Comparison of ENCODE assay signal across 8 cellular contexts in the genomic region with DNA sequence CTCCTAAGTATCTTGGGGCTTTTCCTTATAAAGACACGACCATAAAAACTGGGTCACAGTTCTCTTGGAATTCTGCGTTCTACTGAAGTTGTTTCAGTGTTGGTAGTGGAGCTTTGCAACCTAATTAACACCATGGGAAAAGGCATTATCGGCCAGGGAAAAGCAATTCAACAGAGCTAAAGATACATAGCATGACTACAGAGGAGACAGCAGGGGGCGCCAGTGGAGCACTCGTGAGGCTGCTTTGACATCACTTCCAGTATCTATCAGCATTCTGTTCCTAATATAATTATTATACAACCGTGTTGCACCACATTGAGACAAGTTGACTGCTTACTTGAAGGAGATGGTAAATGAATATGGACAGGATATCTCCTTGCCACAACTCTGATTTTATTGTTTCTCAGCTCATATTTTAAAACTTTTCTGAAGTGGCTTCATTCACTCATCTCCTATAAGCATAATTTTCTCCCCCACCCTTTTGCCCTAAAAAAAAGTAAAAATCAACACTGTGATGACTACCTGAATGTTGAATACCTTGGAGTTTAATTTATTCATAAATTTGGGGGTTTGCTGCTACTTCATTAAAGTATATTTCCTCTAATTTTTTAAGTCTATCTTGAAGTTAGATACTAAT. TPM values are rescaled to one million over a fixed set of nuclear protein-coding genes. Genes with fewer than 3 reads are reported as not detected.
DNase-seq lines count a peak whose midpoint lies in the region; ATAC-seq and TF ChIP-seq lines count a peak whose summit lies in the region.

No MANE protein-coding gene starts in this region.

- peak; percentile 20 for DNase-seq in 8988T
- no peak for DNase-seq in GM10266 (ENCODE audit: extremely low spot score)
- peak; percentile 27 for DNase-seq in LoVo (ENCODE audit: low spot score)
- peak; percentile 83 for DNase-seq in SKM-1 treated with dmso at 0.1 percent for 144 hours (lab: John Stamatoyannopoulos, UW; ENCODE audit: unreplicated experiment)
- peak; percentile 31 for DNase-seq in fibroblast of the aortic adventitia (ENCODE audit: low read depth)
- peak; percentile 5 for DNase-seq in stimulated activated CD4-positive, alpha-beta T cell treated with anti-CD3 and anti-CD28 coated beads, Interleukin-4, amount 100 ng/mL, for 1 hour
- DNase-seq in GM03348 (ENCODE audit: low spot score), result no peak

- TF ChIP-seq CTCF in GM10266 (IDR thresholded peaks at IDR 0.05; ENCODE audit: control insufficient read depth, insufficient read depth, low read depth, missing control alignments), result peak; percentile 34
- TF ChIP-seq CTCF in fibroblast of the aortic adventitia (IDR thresholded peaks at IDR 0.05; ENCODE audit: insufficient read depth, low read length), result peak; percentile 39

- ATAC-seq in GM21360 (IDR thresholded peaks at IDR 0.05; ENCODE audit: unreplicated experiment), result no peak

- H3K4me3 ChIP-seq in fibroblast of the aortic adventitia (ENCODE audit: low read depth, low read length), result no peak overlapping the region

RNA-seq across cellular contexts. Expression of a gene that starts 39.4 kb away (rescaled TPM):
- not detected in 2 replicates for total RNA-seq in fibroblast of the aortic adventitia (ENCODE audit: low replicate concordance)

Comparison
In these comparisons a context has a peak if more than half of its experiments do, and no peak if none do; other contexts are left out.
1. DNase-seq: peak in 8988T (single experiment), LoVo (single experiment), SKM-1 treated with dmso at 0.1 percent for 144 hours (single experiment), fibroblast of the aortic adventitia (single experiment) and stimulated activated CD4-positive, alpha-beta T cell treated with anti-CD3 and anti-CD28 coated beads, Interleukin-4, amount 100 ng/mL, for 1 hour (single experiment); none in GM10266 (single experiment) and GM03348 (single experiment).